Comparison of ENCODE assay signal across 26 cellular contexts in genomic region chr1:196030455-196030854, GRCh38.
"Had no signal": no experiment of that assay in that cellular context is flagged by ENCODE, and none has a peak within 500 bp of the region (broad histone marks: within the 10 kb centered on the region; RNA-seq: fewer than 3 reads in every experiment).

No MANE protein-coding gene starts in this region.

- H3K27me3 Mint-ChIP-seq: dendritic cell treated with granulocyte-macrophage colony-stimulating factor and Interleukin-4, amounts not matched to agents 40 ng/mL and 50 ng/mL, for 4 days; effector memory CD8-positive, alpha-beta T cell; naive B cell; naive thymus-derived CD8-positive, alpha-beta T cell had no signal

- H3K27ac ChIP-seq: epithelial cell of prostate, gastrocnemius medialis, heart right ventricle, left lung, lower lobe of right lung had no signal

- H3K4me3 ChIP-seq: esophagus squamous epithelium, gastrocnemius medialis, heart right ventricle, left lung, lower lobe of right lung, mucosa of descending colon had no signal

- H3K4me3 Mint-ChIP-seq: dendritic cell treated with granulocyte-macrophage colony-stimulating factor and Interleukin-4, amounts not matched to agents 40 ng/mL and 50 ng/mL, for 4 days; effector memory CD8-positive, alpha-beta T cell; endodermal cell; mesothelial cell of epicardium; naive B cell; naive thymus-derived CD8-positive, alpha-beta T cell had no signal

- H3K36me3 ChIP-seq: esophagus squamous epithelium, gastrocnemius medialis, heart right ventricle, left lung, lower lobe of right lung had no signal

- H3K27me3 ChIP-seq: esophagus squamous epithelium, gastrocnemius medialis, heart right ventricle, left lung had no signal

- H3K27ac Mint-ChIP-seq: dendritic cell treated with granulocyte-macrophage colony-stimulating factor and Interleukin-4, amounts not matched to agents 40 ng/mL and 50 ng/mL, for 4 days; effector memory CD8-positive, alpha-beta T cell; endodermal cell; mesothelial cell of epicardium; naive B cell; naive thymus-derived CD8-positive, alpha-beta T cell had no signal

- H3K36me3 Mint-ChIP-seq: mesothelial cell of epicardium; naive B cell; naive thymus-derived CD8-positive, alpha-beta T cell had no signal

- H3K4me1 ChIP-seq: gastrocnemius medialis, heart right ventricle, left lung, lower lobe of right lung had no signal

- DNase-seq: cortex of kidney; effector CD8-positive, alpha-beta T cell; effector memory CD8-positive, alpha-beta T cell; endodermal cell; esophagus squamous epithelium; foreskin fibroblast; foreskin melanocyte; gastrocnemius medialis; glutamatergic neuron; head of caudate nucleus; heart right ventricle; hippocampal formation; left cardiac atrium; left lung; left ventricle myocardium superior; lower lobe of right lung; mesenchymal stem cell; mucosa of descending colon; naive B cell; naive thymus-derived CD8-positive, alpha-beta T cell had no signal

- H3K4me1 Mint-ChIP-seq: mesothelial cell of epicardium; naive B cell; naive thymus-derived CD8-positive, alpha-beta T cell had no signal

- FAIRE-seq: endometrium, islet of Langerhans, keratinocyte had no signal

- H3K9me3 Mint-ChIP-seq: dendritic cell treated with granulocyte-macrophage colony-stimulating factor and Interleukin-4, amounts not matched to agents 40 ng/mL and 50 ng/mL, for 4 days; effector memory CD8-positive, alpha-beta T cell; endodermal cell; mesothelial cell of epicardium; naive B cell had no signal

- H3K9me3 ChIP-seq: esophagus squamous epithelium, gastrocnemius medialis, heart right ventricle, left lung, lower lobe of right lung, mucosa of descending colon had no signal
